Comparison of ENCODE assay signal across 15 cellular contexts in the genomic region with DNA sequence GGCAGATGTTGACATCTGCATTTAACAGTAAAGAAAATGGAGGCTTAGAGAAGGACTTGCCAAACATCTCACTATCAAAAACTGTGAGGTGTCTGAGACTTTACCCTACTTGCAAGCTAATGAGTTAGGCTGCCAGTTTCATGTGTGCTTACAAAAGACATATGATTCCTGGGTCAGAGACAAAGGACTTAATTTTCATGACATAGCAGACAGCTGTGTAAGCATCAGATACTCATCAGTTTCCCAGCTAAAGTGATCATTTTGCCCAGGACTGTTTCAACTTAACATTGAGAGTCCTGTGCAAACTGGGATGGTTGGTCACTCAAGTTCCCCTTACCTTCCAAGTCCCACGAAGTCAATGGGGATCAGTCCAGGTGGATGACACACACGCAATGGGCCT. TPM values are rescaled to one million over a fixed set of nuclear protein-coding genes. Genes with fewer than 3 reads are reported as not detected.
DNase-seq lines count a peak whose midpoint lies in the region; ATAC-seq, FAIRE-seq and TF ChIP-seq lines count a peak whose summit lies in the region.
"Had no signal": no experiment of that assay in that cellular context is flagged by ENCODE, and none has a peak within 500 bp of the region (broad histone marks: within the 10 kb centered on the region; RNA-seq: fewer than 3 reads in every experiment).

No MANE protein-coding gene starts in this region.

- H3K27ac ChIP-seq in BLaER1, result no peak overlapping the region
- H3K27ac ChIP-seq: GM23248 had no signal

- no peak for TF ChIP-seq POLR2A in GM12892 (IDR thresholded peaks at IDR 0.05; ENCODE audit: low read depth, low read length)

- ATAC-seq in GM18868 (IDR thresholded peaks at IDR 0.05; ENCODE audit: unreplicated experiment) (no peak), HG02678 (IDR thresholded peaks at IDR 0.05; ENCODE audit: unreplicated experiment) (no peak)

- no peak for FAIRE-seq in GM12892 (lab: Jason Lieb, UNC)

- peak; percentile 21 for DNase-seq in DMS153 (lab: John Stamatoyannopoulos, UW)
- peak; percentile 45 for DNase-seq in NCI-H510A treated with DMSO at 0.1 percent for 48 hours (lab: John Stamatoyannopoulos, UW)
- peak; percentile 10 for DNase-seq in SK-N-DZ (ENCODE audit: low spot score)
- no peak for DNase-seq in GM12892 (ENCODE audit: insufficient read length)
- DNase-seq in putamen (ENCODE audit: low spot score), result no peak
- DNase-seq: Caco-2, DMS79, GM23248, NCI-H1436, NCI-H2107, RPMI8226 had no signal

- H3K9ac ChIP-seq in BLaER1, result no peak overlapping the region
- H3K9ac ChIP-seq: GM23248 had no signal

- no peaks in the 10 kb centered on the region for H4K20me1 ChIP-seq in BLaER1

- peaks cover 23% of the 10 kb centered on the region for H3K4me1 ChIP-seq in BLaER1

- H3K27me3 ChIP-seq in BLaER1, result no peaks in the 10 kb centered on the region

- H3K4me3 ChIP-seq in BLaER1, result no peak overlapping the region
- H3K4me3 ChIP-seq: GM23248 had no signal

- peaks cover 3% of the 10 kb centered on the region; the same call in 1 of the 2 replicates for H3K9me3 ChIP-seq in BLaER1
- H3K9me3 ChIP-seq: Caco-2 had no signal

- no peaks in the 10 kb centered on the region for H3K36me3 ChIP-seq in BLaER1

- peak overlapping the region; percentile 36; the same call in 1 of the 2 replicates for H3K4me2 ChIP-seq in BLaER1

RNA-seq across cellular contexts. Expression of a gene that starts 18.9 kb away (rescaled TPM):
- polyA plus RNA-seq in SK-N-DZ (2014; cell fraction: cytosol; rRNA removed), result not detected in 2 replicates
- polyA plus RNA-seq in SK-N-DZ (2014; cell fraction: nucleus; rRNA removed), result not detected in 2 replicates
- not detected for polyA plus RNA-seq in GM12892 (2012; ENCODE audit: missing spikeins)
- polyA plus RNA-seq: CD14-positive monocyte, GM23248 had no signal

Comparison
In these comparisons a context has a peak if more than half of its experiments do, and no peak if none do; other contexts are left out.
1. DNase-seq: peak in DMS153 (single experiment), NCI-H510A treated with DMSO at 0.1 percent for 48 hours (single experiment) and SK-N-DZ (single experiment); none in GM12892 (single experiment) and putamen (single experiment).